Comparison of ENCODE assay signal across 1 cellular context in genomic region chr15:55498109-55498938, GRCh38.
A peak's percentile ranks its signal among the peaks of the same experiment; 100 is the strongest.
TF ChIP-seq lines count a peak whose summit lies in the region.

No MANE protein-coding gene starts in this region.

TF ChIP-seq in HepG2, 621 proteins besides CTCF, POLR2A, EP300 and RAD21 (continued from another document and continues in another):
- TF ChIP-seq ZNF331 (CRISPR knock-in tag; IDR thresholded peaks at IDR 0.05) (peak; percentile 65; the same call in 1 of the 2 replicates), SALL2 (CRISPR knock-in tag; IDR thresholded peaks at IDR 0.05) (0 out of 2 replicates have a peak, but pooled peaks have one; percentile 31), ATF7-NPFF (CRISPR knock-in tag; IDR thresholded peaks at IDR 0.05; ENCODE audit: low read depth) (0 out of 2 replicates have a peak, but pooled peaks have one; percentile 63), ZNF280D (CRISPR knock-in tag; IDR thresholded peaks at IDR 0.05) (0 out of 2 replicates have a peak, but pooled peaks have one; percentile 61), THAP11 (CRISPR knock-in tag; IDR thresholded peaks at IDR 0.05) (peak; percentile 80), POLR2AphosphoS5 (IDR thresholded peaks at IDR 0.05; ENCODE audit: low read depth, low read length) (peak; percentile 46; the same call in 1 of the 2 replicates), KLF9 (CRISPR knock-in tag; IDR thresholded peaks at IDR 0.05; ENCODE audit: low read depth) (peak; percentile 86; the same call in 1 of the 2 replicates), TEAD3 (CRISPR knock-in tag; optimal IDR thresholded peaks at IDR 0.05; ENCODE audit: borderline replicate concordance) (peak; percentile 53), ZNF891 (CRISPR knock-in tag; IDR thresholded peaks at IDR 0.05) (0 out of 2 replicates have a peak, but pooled peaks have one; percentile 47), KMT2B (CRISPR knock-in tag; IDR thresholded peaks at IDR 0.05) (peak; percentile 86), ZBED4 (CRISPR knock-in tag; IDR thresholded peaks at IDR 0.05; ENCODE audit: borderline replicate concordance) (0 out of 2 replicates have a peak, but pooled peaks have one; percentile 26), THAP7 (CRISPR knock-in tag; IDR thresholded peaks at IDR 0.05) (0 out of 2 replicates have a peak, but pooled peaks have one; percentile 28), CBX5 (CRISPR knock-in tag; IDR thresholded peaks at IDR 0.05; ENCODE audit: borderline replicate concordance) (peak; percentile 42; the same call in 1 of the 2 replicates), RFX5 (IDR thresholded peaks at IDR 0.05; ENCODE audit: low read depth, low read length) (peak; percentile 57; the same call in 1 of the 2 replicates), RNF2 (conservative IDR thresholded peaks at IDR 0.05; ENCODE audit: low read depth) (peak; percentile 82; the same call in 1 of the 2 replicates), RFX3 (CRISPR knock-in tag; IDR thresholded peaks at IDR 0.05) (peak; percentile 96), CHD4 (IDR thresholded peaks at IDR 0.05; ENCODE audit: borderline replicate concordance, low read length) (peak; percentile 91), KMT2A (CRISPR knock-in tag; IDR thresholded peaks at IDR 0.05) (peak; percentile 61), MIER2 (CRISPR knock-in tag; IDR thresholded peaks at IDR 0.05) (0 out of 2 replicates have a peak, but pooled peaks have one; percentile 16), SIN3A (IDR thresholded peaks at IDR 0.05; ENCODE audit: borderline replicate concordance, low read depth, low read length) (peak; percentile 97), IKZF4 (CRISPR knock-in tag; IDR thresholded peaks at IDR 0.05; ENCODE audit: borderline replicate concordance, low read depth, not compliant biosample characterization) (peak; percentile 78), ZMYM3 (CRISPR knock-in tag; IDR thresholded peaks at IDR 0.05) (0 out of 2 replicates have a peak, but pooled peaks have one; percentile 82), ZNF280B (CRISPR knock-in tag; IDR thresholded peaks at IDR 0.05; ENCODE audit: borderline replicate concordance) (peak; percentile 83; the same call in 1 of the 2 replicates), ZFP1 (CRISPR knock-in tag; IDR thresholded peaks at IDR 0.05) (0 out of 2 replicates have a peak, but pooled peaks have one; percentile 57), ZNF687 (CRISPR knock-in tag; IDR thresholded peaks at IDR 0.05) (peak; percentile 97), KDM5B (CRISPR knock-in tag; IDR thresholded peaks at IDR 0.05; ENCODE audit: borderline replicate concordance) (peak; percentile 77; the same call in 1 of the 2 replicates), ZMYM4 (CRISPR knock-in tag; IDR thresholded peaks at IDR 0.05) (peak; percentile 60; the same call in 1 of the 2 replicates), TGIF2 (CRISPR knock-in tag; IDR thresholded peaks at IDR 0.05) (peak; percentile 61), XRCC5 (optimal IDR thresholded peaks at IDR 0.05; ENCODE audit: low read length) (peak; percentile 58), ERF (CRISPR knock-in tag; IDR thresholded peaks at IDR 0.05) (0 out of 2 replicates have a peak, but pooled peaks have one; percentile 20), ZNF124 (CRISPR knock-in tag; IDR thresholded peaks at IDR 0.05) (peak; percentile 40; the same call in 1 of the 2 replicates), ZNF768 (CRISPR knock-in tag; IDR thresholded peaks at IDR 0.05) (peak; percentile 80), MXD4 (CRISPR knock-in tag; IDR thresholded peaks at IDR 0.05) (peak; percentile 92), ZNF766 (CRISPR knock-in tag; IDR thresholded peaks at IDR 0.05; ENCODE audit: borderline replicate concordance) (0 out of 2 replicates have a peak, but pooled peaks have one; percentile 37), KDM3A (CRISPR knock-in tag; IDR thresholded peaks at IDR 0.05; ENCODE audit: low read depth) (0 out of 2 replicates have a peak, but pooled peaks have one; percentile 29)
- TF ChIP-seq, protein P1, sequence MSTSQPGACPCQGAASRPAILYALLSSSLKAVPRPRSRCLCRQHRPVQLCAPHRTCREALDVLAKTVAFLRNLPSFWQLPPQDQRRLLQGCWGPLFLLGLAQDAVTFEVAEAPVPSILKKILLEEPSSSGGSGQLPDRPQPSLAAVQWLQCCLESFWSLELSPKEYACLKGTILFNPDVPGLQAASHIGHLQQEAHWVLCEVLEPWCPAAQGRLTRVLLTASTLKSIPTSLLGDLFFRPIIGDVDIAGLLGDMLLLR (CRISPR knock-in tag; IDR thresholded peaks at IDR 0.05), result peak; percentile 85; the same call in 1 of the 2 replicates
- TF ChIP-seq, protein P2, sequence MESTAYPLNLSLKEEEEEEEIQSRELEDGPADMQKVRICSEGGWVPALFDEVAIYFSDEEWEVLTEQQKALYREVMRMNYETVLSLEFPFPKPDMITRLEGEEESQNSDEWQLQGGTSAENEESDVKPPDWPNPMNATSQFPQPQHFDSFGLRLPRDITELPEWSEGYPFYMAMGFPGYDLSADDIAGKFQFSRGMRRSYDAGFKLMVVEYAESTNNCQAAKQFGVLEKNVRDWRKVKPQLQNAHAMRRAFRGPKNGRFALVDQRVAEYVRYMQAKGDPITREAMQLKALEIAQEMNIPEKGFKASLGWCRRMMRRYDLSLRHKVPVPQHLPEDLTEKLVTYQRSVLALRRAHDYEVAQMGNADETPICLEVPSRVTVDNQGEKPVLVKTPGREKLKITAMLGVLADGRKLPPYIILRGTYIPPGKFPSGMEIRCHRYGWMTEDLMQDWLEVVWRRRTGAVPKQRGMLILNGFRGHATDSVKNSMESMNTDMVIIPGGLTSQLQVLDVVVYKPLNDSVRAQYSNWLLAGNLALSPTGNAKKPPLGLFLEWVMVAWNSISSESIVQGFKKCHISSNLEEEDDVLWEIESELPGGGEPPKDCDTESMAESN (CRISPR knock-in tag; conservative IDR thresholded peaks at IDR 0.05), result 0 out of 2 replicates have a peak, but pooled peaks have one; percentile 61
- TF ChIP-seq, protein P3, sequence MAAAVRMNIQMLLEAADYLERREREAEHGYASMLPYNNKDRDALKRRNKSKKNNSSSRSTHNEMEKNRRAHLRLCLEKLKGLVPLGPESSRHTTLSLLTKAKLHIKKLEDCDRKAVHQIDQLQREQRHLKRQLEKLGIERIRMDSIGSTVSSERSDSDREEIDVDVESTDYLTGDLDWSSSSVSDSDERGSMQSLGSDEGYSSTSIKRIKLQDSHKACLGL (CRISPR knock-in tag; IDR thresholded peaks at IDR 0.05), result peak; percentile 69; the same call in 1 of the 2 replicates
- TF ChIP-seq, protein P4, sequence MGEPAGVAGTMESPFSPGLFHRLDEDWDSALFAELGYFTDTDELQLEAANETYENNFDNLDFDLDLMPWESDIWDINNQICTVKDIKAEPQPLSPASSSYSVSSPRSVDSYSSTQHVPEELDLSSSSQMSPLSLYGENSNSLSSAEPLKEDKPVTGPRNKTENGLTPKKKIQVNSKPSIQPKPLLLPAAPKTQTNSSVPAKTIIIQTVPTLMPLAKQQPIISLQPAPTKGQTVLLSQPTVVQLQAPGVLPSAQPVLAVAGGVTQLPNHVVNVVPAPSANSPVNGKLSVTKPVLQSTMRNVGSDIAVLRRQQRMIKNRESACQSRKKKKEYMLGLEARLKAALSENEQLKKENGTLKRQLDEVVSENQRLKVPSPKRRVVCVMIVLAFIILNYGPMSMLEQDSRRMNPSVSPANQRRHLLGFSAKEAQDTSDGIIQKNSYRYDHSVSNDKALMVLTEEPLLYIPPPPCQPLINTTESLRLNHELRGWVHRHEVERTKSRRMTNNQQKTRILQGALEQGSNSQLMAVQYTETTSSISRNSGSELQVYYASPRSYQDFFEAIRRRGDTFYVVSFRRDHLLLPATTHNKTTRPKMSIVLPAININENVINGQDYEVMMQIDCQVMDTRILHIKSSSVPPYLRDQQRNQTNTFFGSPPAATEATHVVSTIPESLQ (CRISPR knock-in tag; conservative IDR thresholded peaks at IDR 0.05), result 0 out of 2 replicates have a peak, but pooled peaks have one; percentile 29
